Comparison of ENCODE assay signal across 2 cellular contexts in genomic region chr11:955154-956049, GRCh38.
TF ChIP-seq lines count a peak whose summit lies in the region.

No MANE protein-coding gene starts in this region.

TF ChIP-seq in GM23338, 12 proteins besides CTCF, POLR2A, EP300 and RAD21:
- peak; percentile 45 for TF ChIP-seq REST (IDR thresholded peaks at IDR 0.05; ENCODE audit: unreplicated experiment)
- TF ChIP-seq POLR2AphosphoS5 (IDR thresholded peaks at IDR 0.05; ENCODE audit: low read depth): no peak
- no peak for TF ChIP-seq JUNB (IDR thresholded peaks at IDR 0.05; ENCODE audit: unreplicated experiment)

TF ChIP-seq in K562, 482 proteins besides CTCF, POLR2A, EP300 and RAD21:
- no peak for TF ChIP-seq ZBTB34 (CRISPR knock-in tag; IDR thresholded peaks at IDR 0.05)
- peak; percentile 46 for TF ChIP-seq ZNF316 (IDR thresholded peaks at IDR 0.05)
- peak; percentile 14; the same call in 1 of the 2 replicates for TF ChIP-seq C11orf30 (IDR thresholded peaks at IDR 0.05; ENCODE audit: low read depth)
TF ChIP-seq in K562: peak in this region for 2.
